12 cellular contexts compared by ENCODE assay signal in the genomic region with DNA sequence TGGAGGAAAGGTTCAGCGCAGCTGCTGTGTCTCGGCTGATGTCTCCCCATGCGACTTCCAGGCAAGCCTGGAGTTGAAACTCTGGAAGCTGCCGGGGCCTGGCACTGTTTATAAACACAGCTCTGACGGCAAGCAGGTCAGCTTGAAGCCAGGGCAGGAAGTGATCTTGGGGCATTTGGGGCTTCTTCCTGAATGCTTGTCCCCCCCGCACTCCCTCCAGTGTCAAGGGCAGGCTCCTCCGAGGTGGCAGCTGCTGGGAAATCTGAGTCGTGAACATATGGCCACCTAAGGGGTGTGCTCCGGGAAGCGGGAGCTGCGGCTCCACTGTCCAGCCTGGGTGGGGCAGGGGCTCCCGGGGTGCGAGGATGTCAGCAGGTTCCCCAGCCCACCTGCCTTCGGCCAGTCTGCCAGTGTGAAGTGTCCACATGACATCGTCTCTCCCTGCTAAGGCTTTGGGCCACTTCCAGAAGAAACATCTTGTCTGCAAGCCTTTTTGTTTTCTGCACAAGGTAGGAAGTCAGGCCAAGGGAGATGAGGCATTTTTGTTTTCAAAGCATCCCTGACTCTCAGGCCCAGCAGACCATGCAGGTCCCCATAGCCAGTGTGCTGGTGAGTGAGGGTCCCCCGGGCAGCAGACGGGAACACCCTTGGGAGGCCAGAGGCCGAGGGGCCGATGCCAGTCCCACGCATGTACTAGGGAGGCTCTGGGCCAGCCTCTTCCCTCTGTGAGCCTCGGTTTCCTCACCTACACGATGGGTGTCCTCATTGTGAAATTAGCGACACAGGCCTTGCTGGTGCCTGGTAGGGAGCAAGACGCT. TPM values are rescaled to one million over a fixed set of nuclear protein-coding genes. Genes with fewer than 3 reads are reported as not detected.
A peak's percentile ranks its signal among the peaks of the same experiment; 100 is the strongest.
DNase-seq lines count a peak whose midpoint lies in the region; ATAC-seq and TF ChIP-seq lines count a peak whose summit lies in the region.
"Had no signal": no experiment of that assay in that cellular context is flagged by ENCODE, and none has a peak within 500 bp of the region (broad histone marks: within the 10 kb centered on the region; RNA-seq: fewer than 3 reads in every experiment).

No MANE protein-coding gene starts in this region.

- H3K27ac ChIP-seq in left ventricle myocardium inferior (replicated peaks) (peak overlapping the region; percentile 41), heart right ventricle (peak overlapping the region in 5 of 10 donors; percentile 16 to 68 (median 39))

- TF ChIP-seq CTCF in left ventricle myocardium inferior (IDR thresholded peaks at IDR 0.05; ENCODE audit: borderline replicate concordance) (no peak), heart right ventricle (IDR thresholded peaks at IDR 0.05) (no peak)

- 42 to 49% methylated on average over 24 of the region's 24 CpGs for WGBS in heart right ventricle, 2 donors

- H3K4me3 Mint-ChIP-seq in central memory CD8-positive, alpha-beta T cell = peak overlapping the region; percentile 87
- peak overlapping the region; percentile 88 for H3K4me3 Mint-ChIP-seq in natural killer cell treated with Interleukin-12 subunit alpha and Interleukin-12 subunit beta and Interleukin-15 and Interleukin-18, amount 100 ng/mL, for 72 hours

- intact Hi-C loops in left ventricle myocardium inferior (cut with micrococcal nuclease) = no loop called here
- intact Hi-C loops in heart right ventricle (cut with DNase I) = loop anchor here in 4 of 10 donors (5.0 to 10.0 kb wide), 4 partner anchors 47 to 112 kb away; partner anchors contain the start of genes ZBTB7A (in 2 of the 4) and MAP2K2 (in 1 of the 4)

- peak overlapping the region; percentile 23 for H3K4me3 ChIP-seq in left ventricle myocardium inferior
- H3K4me3 ChIP-seq in heart right ventricle = peak overlapping the region in 2 of 10 donors; percentile 5 to 8
- H3K4me3 ChIP-seq: lung had no signal

- H3K4me1 ChIP-seq in left ventricle myocardium inferior = peaks cover 81% of the 10 kb centered on the region
- H3K4me1 ChIP-seq in heart right ventricle = peaks cover 37 to 76% (median 58%) of the 10 kb centered on the region in 9 donors

- no peaks in the 10 kb centered on the region for H3K9me3 Mint-ChIP-seq in central memory CD8-positive, alpha-beta T cell
- no peaks in the 10 kb centered on the region for H3K9me3 Mint-ChIP-seq in natural killer cell treated with Interleukin-12 subunit alpha and Interleukin-12 subunit beta and Interleukin-15 and Interleukin-18, amount 100 ng/mL, for 72 hours

- H3K36me3 Mint-ChIP-seq in central memory CD8-positive, alpha-beta T cell (ENCODE audit: insufficient read depth) = peaks cover 20% of the 10 kb centered on the region
- H3K36me3 Mint-ChIP-seq in natural killer cell treated with Interleukin-12 subunit alpha and Interleukin-12 subunit beta and Interleukin-15 and Interleukin-18, amount 100 ng/mL, for 72 hours = no peaks in the 10 kb centered on the region

- H3K27me3 Mint-ChIP-seq in central memory CD8-positive, alpha-beta T cell = no peaks in the 10 kb centered on the region
- no peaks in the 10 kb centered on the region for H3K27me3 Mint-ChIP-seq in natural killer cell treated with Interleukin-12 subunit alpha and Interleukin-12 subunit beta and Interleukin-15 and Interleukin-18, amount 100 ng/mL, for 72 hours

- peaks cover 32% of the 10 kb centered on the region for H3K4me1 Mint-ChIP-seq in central memory CD8-positive, alpha-beta T cell
- H3K4me1 Mint-ChIP-seq in natural killer cell treated with Interleukin-12 subunit alpha and Interleukin-12 subunit beta and Interleukin-15 and Interleukin-18, amount 100 ng/mL, for 72 hours (ENCODE audit: low read depth in 2 of 2) = peaks cover 15 to 23% of the 10 kb centered on the region in 2 donors

- no peak overlapping the region for H3K27ac Mint-ChIP-seq in central memory CD8-positive, alpha-beta T cell (ENCODE audit: low read depth)
- no peak overlapping the region for H3K27ac Mint-ChIP-seq in natural killer cell treated with Interleukin-12 subunit alpha and Interleukin-12 subunit beta and Interleukin-15 and Interleukin-18, amount 100 ng/mL, for 72 hours

- H3K9me3 ChIP-seq in left ventricle myocardium inferior (replicated peaks) = no peaks in the 10 kb centered on the region
- no peaks in the 10 kb centered on the region for H3K9me3 ChIP-seq in heart right ventricle
- H3K9me3 ChIP-seq: Caco-2 had no signal

- H3K36me3 ChIP-seq in left ventricle myocardium inferior (peaks cover 23% of the 10 kb centered on the region), heart right ventricle (peaks cover 0 to 44% (median 15%) of the 10 kb centered on the region in 9 donors)

- no peak for DNase-seq in left ventricle myocardium inferior
- DNase-seq in heart right ventricle = no peak
- DNase-seq in central memory CD8-positive, alpha-beta T cell (ENCODE audit: low spot score in 2 of 2) = no peak
- no peak for DNase-seq in natural killer cell treated with Interleukin-12 subunit alpha and Interleukin-12 subunit beta and Interleukin-15 and Interleukin-18, amount 100 ng/mL, for 72 hours (ENCODE audit: low spot score)
- DNase-seq in GDM1 (lab: John Stamatoyannopoulos, UW) = no peak
- DNase-seq in DMS53 (lab: John Stamatoyannopoulos, UW) = no peak
- DNase-seq in middle frontal gyrus (ENCODE audit: extremely low spot score, low spot score) = no peak
- DNase-seq: Caco-2; NCI-H510A treated with DMSO at 0.1 percent for 48 hours; stimulated activated CD4-positive, alpha-beta T cell treated with anti-CD3 and anti-CD28 coated beads, Interleukin-4, amount 100 ng/mL, for 1 hour had no signal

- H3K27me3 ChIP-seq in left ventricle myocardium inferior (ENCODE audit: low read depth) = no peaks in the 10 kb centered on the region
- no peaks in the 10 kb centered on the region for H3K27me3 ChIP-seq in heart right ventricle

- ATAC-seq in heart right ventricle = no peak
- no peak for ATAC-seq in central memory CD8-positive, alpha-beta T cell (replicated peaks; ENCODE audit: extremely low read depth, poor library complexity, severe bottlenecking)
- no peak for ATAC-seq in natural killer cell treated with Interleukin-12 subunit alpha and Interleukin-12 subunit beta and Interleukin-15 and Interleukin-18, amount 100 ng/mL, for 72 hours
- ATAC-seq in GM19455 (IDR thresholded peaks at IDR 0.05; ENCODE audit: unreplicated experiment) = no peak

RNA-seq across cellular contexts. Expression of gene PIAS4, which starts 2.7 kb away (rescaled TPM):
- total RNA-seq in left ventricle myocardium inferior (15.4 TPM), heart right ventricle (10 to 100 TPM; 11.5 to 22.8 (median 14.3) TPM)
- 10 to 100 TPM in 1 of 2 donors, 1 to 10 TPM in 1; 8.5 to 10.5 TPM for polyA plus RNA-seq in heart right ventricle
- 10 to 100 TPM; 39.4 to 58.6 TPM for total RNA-seq in natural killer cell treated with Interleukin-12 subunit alpha and Interleukin-12 subunit beta and Interleukin-15 and Interleukin-18, amount 100 ng/mL, for 72 hours

RNA-seq across cellular contexts. Expression of gene EEF2, which starts 24.9 kb away (rescaled TPM):
- total RNA-seq in left ventricle myocardium inferior (2,303 TPM), heart right ventricle (1,000 to 10,000 TPM; 1,845 to 2,887 (median 2,645) TPM)
- polyA plus RNA-seq in heart right ventricle = 1,000 to 10,000 TPM in 1 of 2 donors, 100 to 1,000 TPM in 1; 704 to 1,279 TPM
- 1,000 to 10,000 TPM; 1,877 to 2,672 TPM for total RNA-seq in natural killer cell treated with Interleukin-12 subunit alpha and Interleukin-12 subunit beta and Interleukin-15 and Interleukin-18, amount 100 ng/mL, for 72 hours

RNA-seq across cellular contexts. Expression of gene DAPK3, which starts 39.3 kb away (rescaled TPM):
- total RNA-seq in left ventricle myocardium inferior (74.6 TPM), heart right ventricle (100 to 1,000 TPM in 5 of 10 donors, 10 to 100 TPM in 5; 72.5 to 222 (median 99.5) TPM)
- 100 to 1,000 TPM; 140 to 214 TPM for polyA plus RNA-seq in heart right ventricle
- 10 to 100 TPM; 48.1 to 54.5 TPM for total RNA-seq in natural killer cell treated with Interleukin-12 subunit alpha and Interleukin-12 subunit beta and Interleukin-15 and Interleukin-18, amount 100 ng/mL, for 72 hours

RNA-seq across cellular contexts. Expression of gene ZBTB7A, which starts 56.5 kb away (rescaled TPM):
- total RNA-seq in left ventricle myocardium inferior (30.6 TPM), heart right ventricle (10 to 100 TPM; 20.3 to 40.5 (median 26.3) TPM)
- 10 to 100 TPM in 1 of 2 donors, 1 to 10 TPM in 1; 9.6 to 13.2 TPM for polyA plus RNA-seq in heart right ventricle
- 10 to 100 TPM; 63.4 to 70.5 TPM for total RNA-seq in natural killer cell treated with Interleukin-12 subunit alpha and Interleukin-12 subunit beta and Interleukin-15 and Interleukin-18, amount 100 ng/mL, for 72 hours
